16 cellular contexts compared by ENCODE assay signal in genomic region chr22:39256186-39256552, GRCh38.
"Had no signal": no experiment of that assay in that cellular context is flagged by ENCODE, and none has a peak within 500 bp of the region (broad histone marks: within the 10 kb centered on the region; RNA-seq: fewer than 3 reads in every experiment).

No MANE protein-coding gene starts in this region.

- DNase-seq: activated CD4-positive, alpha-beta T cell treated with anti-CD3 and anti-CD28 coated beads, Interleukin-2, amount 50 U/mL, for 4 hours; activated CD4-positive, CD25-positive, alpha-beta regulatory T cell treated with anti-CD3 and anti-CD28 coated beads, Interleukin-2, amount 50 U/mL, for 72 hours; activated gamma-delta T cell treated with Interleukin-2 at 50 U/mL for 16 hours; amniotic stem cell; effector memory CD8-positive, alpha-beta T cell; esophagus squamous epithelium; immature natural killer cell; kidney glomerular epithelial cell; left ventricle myocardium superior; small intestine; stimulated activated CD4-positive, alpha-beta T cell treated with anti-CD3 and anti-CD28 coated beads, Interleukin-15, amount 100 ng/mL, for 24 hours; stimulated activated CD4-positive, alpha-beta T cell treated with anti-CD3 and anti-CD28 coated beads, Interleukin-2, amount 100 ng/mL, for 48 hours; T-helper 2 cell had no signal

- H3K4me3 ChIP-seq: esophagus squamous epithelium, thoracic aorta had no signal

- H3K9me3 Mint-ChIP-seq: effector memory CD8-positive, alpha-beta T cell had no signal

- ATAC-seq: activated naive CD4-positive, alpha-beta T cell treated with anti-CD3 and anti-CD28 coated beads, Interleukin-2, amount 50 U/mL, for 72 hours; effector memory CD8-positive, alpha-beta T cell; left ventricle myocardium superior had no signal

- H3K36me3 ChIP-seq: esophagus squamous epithelium, thoracic aorta had no signal

- H3K4me3 Mint-ChIP-seq: effector memory CD8-positive, alpha-beta T cell; immature natural killer cell had no signal

- H3K27ac ChIP-seq: VCaP had no signal
